Comparison of ENCODE assay signal across 22 cellular contexts in the genomic region with DNA sequence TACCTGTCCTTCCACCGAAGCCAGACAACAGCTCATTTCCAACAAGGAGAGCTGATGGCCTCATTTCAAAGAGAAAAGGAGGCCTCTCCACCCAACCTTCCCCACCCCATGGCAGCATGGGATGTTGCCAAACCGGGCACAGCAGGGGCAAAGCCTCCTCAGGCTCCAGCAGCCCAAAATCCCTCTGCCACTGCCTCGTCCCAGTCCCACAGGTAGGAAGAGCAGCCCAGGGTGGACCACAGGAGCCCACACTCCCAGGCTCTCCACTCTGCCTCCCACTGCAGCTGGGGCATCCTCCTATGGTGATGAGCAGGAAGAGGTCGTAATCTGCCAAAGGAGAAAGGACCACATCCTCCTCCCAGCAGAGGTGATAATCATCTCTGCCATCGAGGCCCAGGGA.
"Had no signal": no experiment of that assay in that cellular context is flagged by ENCODE, and none has a peak within 500 bp of the region (broad histone marks: within the 10 kb centered on the region; RNA-seq: fewer than 3 reads in every experiment).

No MANE protein-coding gene starts in this region.

- H3K9me3 Mint-ChIP-seq: activated T-helper 2 cell treated with anti-CD3 and anti-CD28 coated beads, Interferon-gamma antibody, Interleukin-2, Interleukin-4, amounts not matched to agents 10 μg/mL and 5 μg/mL and 100 μg/mL, durations not matched to agents 14 hours and 24 hours and 36 hours; dendritic cell treated with granulocyte-macrophage colony-stimulating factor and Interleukin-4, amounts not matched to agents 40 ng/mL and 50 ng/mL, for 4 days; natural killer cell treated with Interleukin-12 subunit alpha and Interleukin-12 subunit beta and Interleukin-15 and Interleukin-18, amount 100 ng/mL, for 72 hours; stimulated activated naive CD8-positive, alpha-beta T cell treated with anti-CD3 and anti-CD28 coated beads, Interleukin-15, Interleukin-2, amounts not matched to agents 100 ng/mL and 50 ng/mL, for 24 hours had no signal

- H3K36me3 Mint-ChIP-seq: natural killer cell treated with Interleukin-12 subunit alpha and Interleukin-12 subunit beta and Interleukin-15 and Interleukin-18, amount 100 ng/mL, for 72 hours had no signal

- H3K27ac Mint-ChIP-seq: activated T-helper 2 cell treated with anti-CD3 and anti-CD28 coated beads, Interferon-gamma antibody, Interleukin-2, Interleukin-4, amounts not matched to agents 10 μg/mL and 5 μg/mL and 100 μg/mL, durations not matched to agents 14 hours and 24 hours and 36 hours; dendritic cell treated with granulocyte-macrophage colony-stimulating factor and Interleukin-4, amounts not matched to agents 40 ng/mL and 50 ng/mL, for 4 days; mesothelial cell of epicardium; natural killer cell treated with Interleukin-12 subunit alpha and Interleukin-12 subunit beta and Interleukin-15 and Interleukin-18, amount 100 ng/mL, for 72 hours; stimulated activated naive CD8-positive, alpha-beta T cell treated with anti-CD3 and anti-CD28 coated beads, Interleukin-15, Interleukin-2, amounts not matched to agents 100 ng/mL and 50 ng/mL, for 24 hours had no signal

- H3K4me3 ChIP-seq: ascending aorta, breast epithelium, lung, tibial nerve, uterus had no signal

- ATAC-seq: natural killer cell treated with Interleukin-12 subunit alpha and Interleukin-12 subunit beta and Interleukin-15 and Interleukin-18, amount 100 ng/mL, for 72 hours had no signal

- H3K27ac ChIP-seq: ascending aorta, breast epithelium, neutrophil, tibial nerve, uterus, WERI-Rb-1 had no signal

- H3K4me1 ChIP-seq: ascending aorta, breast epithelium, uterus had no signal

- H3K36me3 ChIP-seq: breast epithelium, neutrophil, uterus, WERI-Rb-1 had no signal

- H3K27me3 Mint-ChIP-seq: dendritic cell treated with granulocyte-macrophage colony-stimulating factor and Interleukin-4, amounts not matched to agents 40 ng/mL and 50 ng/mL, for 4 days; natural killer cell treated with Interleukin-12 subunit alpha and Interleukin-12 subunit beta and Interleukin-15 and Interleukin-18, amount 100 ng/mL, for 72 hours; stimulated activated naive CD8-positive, alpha-beta T cell treated with anti-CD3 and anti-CD28 coated beads, Interleukin-15, Interleukin-2, amounts not matched to agents 100 ng/mL and 50 ng/mL, for 24 hours had no signal

- H3K4me3 Mint-ChIP-seq: dendritic cell treated with granulocyte-macrophage colony-stimulating factor and Interleukin-4, amounts not matched to agents 40 ng/mL and 50 ng/mL, for 4 days; mesothelial cell of epicardium; natural killer cell treated with Interleukin-12 subunit alpha and Interleukin-12 subunit beta and Interleukin-15 and Interleukin-18, amount 100 ng/mL, for 72 hours; stimulated activated naive CD8-positive, alpha-beta T cell treated with anti-CD3 and anti-CD28 coated beads, Interleukin-15, Interleukin-2, amounts not matched to agents 100 ng/mL and 50 ng/mL, for 24 hours had no signal

- DNase-seq: activated CD4-positive, alpha-beta T cell treated with anti-CD3 and anti-CD28 coated beads, Interleukin-2, amount 50 U/mL, for 4 hours; activated naive CD4-positive, alpha-beta T cell treated with anti-CD3 and anti-CD28 coated beads, Interleukin-2, amount 50 U/mL, for 16 hours; activated T-cell treated with anti-CD3 and anti-CD28 coated beads, Interleukin-2, amount 50 U/mL, for 1 hour; erythroblast; foreskin melanocyte; glutamatergic neuron; hippocampal formation; retina; SW 1271; uterus; WERI-Rb-1 had no signal

- FAIRE-seq: islet of Langerhans had no signal

- H3K27me3 ChIP-seq: ascending aorta, breast epithelium, neutrophil, tibial nerve, uterus had no signal

- H3K9me3 ChIP-seq: ascending aorta, breast epithelium, neutrophil, tibial nerve, uterus had no signal
